Comparison of ENCODE assay signal across 11 cellular contexts in the genomic region with DNA sequence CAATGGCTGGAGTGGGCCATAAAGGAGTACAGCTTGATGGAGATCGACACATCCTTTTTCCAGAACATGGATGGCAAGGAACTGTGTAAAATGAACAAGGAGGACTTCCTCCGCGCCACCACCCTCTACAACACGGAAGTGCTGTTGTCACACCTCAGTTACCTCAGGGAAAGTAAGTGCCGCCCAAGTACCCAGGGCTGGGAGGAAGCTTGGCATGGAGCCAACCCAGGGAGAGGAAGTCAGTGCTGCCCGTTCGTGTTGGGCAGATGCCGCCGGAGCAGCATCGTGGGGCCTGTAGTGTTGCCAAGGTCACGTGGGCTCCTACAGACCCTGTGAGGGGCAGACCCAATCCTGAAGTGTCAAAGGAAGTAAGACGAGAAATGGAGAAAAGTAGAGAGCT.
A peak's percentile ranks its signal among the peaks of the same experiment; 100 is the strongest.
DNase-seq lines count a peak whose midpoint lies in the region; ATAC-seq, FAIRE-seq and TF ChIP-seq lines count a peak whose summit lies in the region.
"Had no signal": no experiment of that assay in that cellular context is flagged by ENCODE, and none has a peak within 500 bp of the region (broad histone marks: within the 10 kb centered on the region; RNA-seq: fewer than 3 reads in every experiment).

No MANE protein-coding gene starts in this region.

- no peak overlapping the region for H3K9ac ChIP-seq in kidney (ENCODE audit: low read length in 2 of 2)

- no peak for TF ChIP-seq CTCF in kidney (IDR thresholded peaks at IDR 0.05; ENCODE audit: borderline replicate concordance, extremely low read depth, insufficient read depth)

- no peak for FAIRE-seq in kidney (lab: Jason Lieb, UNC)
- FAIRE-seq in frontal cortex (lab: Jason Lieb, UNC) = no peak
- FAIRE-seq: H1 had no signal

- peaks cover 2 to 4% of the 10 kb centered on the region in 2 donors for H3K36me3 ChIP-seq in kidney (ENCODE audit: control insufficient read depth in 1 of 2, insufficient read depth in 2 of 2, low read length in 2 of 2)

- peak; percentile 29 for ATAC-seq in stimulated activated naive CD8-positive, alpha-beta T cell treated with anti-CD3 and anti-CD28 coated beads, Interleukin-15, Interleukin-2, amounts not matched to agents 100 U/mL and 50 U/mL, for 24 hours
- ATAC-seq: foreskin keratinocyte had no signal

- peaks cover 0 to 10% of the 10 kb centered on the region in 2 donors for H3K4me1 ChIP-seq in kidney (ENCODE audit: control insufficient read depth in 1 of 2, insufficient read depth in 1 of 2, low read depth in 1 of 2, low read length in 2 of 2)
- H3K4me1 ChIP-seq: foreskin keratinocyte had no signal

- H3K4me3 ChIP-seq in kidney (ENCODE audit: low read length in 2 of 2) = no peak overlapping the region

- intact Hi-C loops in kidney (cut with DNase I) = no loop called here

- DNase-seq in NCI-H1436 (lab: John Stamatoyannopoulos, UW) (peak; percentile 43), NCI-H1436 treated with DMSO at 0.1 percent for 48 hours (lab: John Stamatoyannopoulos, UW) (no peak), kidney (peak; percentile 92), NOMO-1 treated with dmso at 0.1 percent for 144 hours (lab: John Stamatoyannopoulos, UW; ENCODE audit: unreplicated experiment) (no peak), frontal cortex (ENCODE audit: low spot score in 2 of 2) (no peak), DMS114 treated with DMSO at 0.1 percent for 48 hours (lab: John Stamatoyannopoulos, UW; ENCODE audit: unreplicated experiment) (no peak)
- peak; percentile 31 for DNase-seq in activated CD8-positive, alpha-beta memory T cell treated with anti-CD3 and anti-CD28 coated beads, Interleukin-2, amount 50 U/mL, for 1 hour (ENCODE audit: extremely low read depth)
- DNase-seq in stimulated activated naive CD8-positive, alpha-beta T cell treated with anti-CD3 and anti-CD28 coated beads, Interleukin-15, Interleukin-2, amounts not matched to agents 100 U/mL and 50 U/mL, for 24 hours = peak; percentile 56
- DNase-seq: ACHN, foreskin keratinocyte had no signal

- H3K27ac ChIP-seq in kidney (ENCODE audit: low read depth in 2 of 2, low read length in 2 of 2) = no peak overlapping the region
- H3K27ac ChIP-seq: foreskin keratinocyte had no signal

- no peaks in the 10 kb centered on the region for H3K9me3 ChIP-seq in kidney (ENCODE audit: control insufficient read depth in 1 of 2, low read length in 2 of 2)

Comparison
In these comparisons a context has a peak if more than half of its experiments do, and no peak if none do; other contexts are left out.
1. DNase-seq: peak in NCI-H1436 (single experiment), activated CD8-positive, alpha-beta memory T cell treated with anti-CD3 and anti-CD28 coated beads, Interleukin-2, amount 50 U/mL, for 1 hour (single experiment), kidney (single experiment) and stimulated activated naive CD8-positive, alpha-beta T cell treated with anti-CD3 and anti-CD28 coated beads, Interleukin-15, Interleukin-2, amounts not matched to agents 100 U/mL and 50 U/mL, for 24 hours (single experiment); none in NCI-H1436 treated with DMSO at 0.1 percent for 48 hours (single experiment), NOMO-1 treated with dmso at 0.1 percent for 144 hours (single experiment), frontal cortex (0 of 2) and DMS114 treated with DMSO at 0.1 percent for 48 hours (single experiment).